1 cellular context compared by ENCODE assay signal in genomic region chr3:52830535-52831258, GRCh38.
TF ChIP-seq lines count a peak whose summit lies in the region.

Gene ITIH4, minus strand, starts transcription at chr3:52830672. Its CDS starts 30 bp downstream, at chr3:52830642.

TF ChIP-seq in SK-N-SH, 30 proteins besides CTCF, POLR2A, EP300 and RAD21 (continued from another document):
- TF ChIP-seq FOXM1 (IDR thresholded peaks at IDR 0.05; ENCODE audit: low read depth), result no peak
- TF ChIP-seq USF2 (IDR thresholded peaks at IDR 0.05; ENCODE audit: borderline replicate concordance, low read depth, low read length), result no peak
- TF ChIP-seq, protein P1, sequence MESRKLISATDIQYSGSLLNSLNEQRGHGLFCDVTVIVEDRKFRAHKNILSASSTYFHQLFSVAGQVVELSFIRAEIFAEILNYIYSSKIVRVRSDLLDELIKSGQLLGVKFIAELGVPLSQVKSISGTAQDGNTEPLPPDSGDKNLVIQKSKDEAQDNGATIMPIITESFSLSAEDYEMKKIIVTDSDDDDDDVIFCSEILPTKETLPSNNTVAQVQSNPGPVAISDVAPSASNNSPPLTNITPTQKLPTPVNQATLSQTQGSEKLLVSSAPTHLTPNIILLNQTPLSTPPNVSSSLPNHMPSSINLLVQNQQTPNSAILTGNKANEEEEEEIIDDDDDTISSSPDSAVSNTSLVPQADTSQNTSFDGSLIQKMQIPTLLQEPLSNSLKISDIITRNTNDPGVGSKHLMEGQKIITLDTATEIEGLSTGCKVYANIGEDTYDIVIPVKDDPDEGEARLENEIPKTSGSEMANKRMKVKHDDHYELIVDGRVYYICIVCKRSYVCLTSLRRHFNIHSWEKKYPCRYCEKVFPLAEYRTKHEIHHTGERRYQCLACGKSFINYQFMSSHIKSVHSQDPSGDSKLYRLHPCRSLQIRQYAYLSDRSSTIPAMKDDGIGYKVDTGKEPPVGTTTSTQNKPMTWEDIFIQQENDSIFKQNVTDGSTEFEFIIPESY (IDR thresholded peaks at IDR 0.05; ENCODE audit: borderline replicate concordance, low read depth), result no peak
